In the genomic region with DNA sequence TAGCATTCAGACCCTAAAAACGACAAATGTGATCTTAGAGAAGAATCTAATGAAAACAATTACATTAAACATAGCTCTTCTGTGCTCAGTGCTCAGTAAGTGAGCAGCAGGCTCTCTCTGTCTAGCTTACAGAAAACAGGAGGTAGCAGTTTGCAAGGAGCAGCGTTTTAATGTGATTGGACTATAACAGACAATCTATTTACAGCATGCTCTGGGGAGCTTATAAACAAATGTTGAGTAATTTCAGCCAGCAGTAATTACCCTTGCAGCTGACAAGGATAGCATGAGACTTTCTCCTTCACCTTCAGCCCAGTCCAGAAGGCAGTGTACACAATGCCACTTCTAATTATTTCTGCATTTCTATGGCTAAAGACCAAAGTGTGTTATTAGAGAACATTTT, we compare ENCODE assay signal across 18 cellular contexts.
DNase-seq lines count a peak whose midpoint lies in the region; ATAC-seq and TF ChIP-seq lines count a peak whose summit lies in the region.
"Had no signal": no experiment of that assay in that cellular context is flagged by ENCODE, and none has a peak within 500 bp of the region (broad histone marks: within the 10 kb centered on the region; RNA-seq: fewer than 3 reads in every experiment).

No MANE protein-coding gene starts in this region.

- H3K56ac ChIP-seq in H9 (ENCODE audit: insufficient read length, low read depth, low read length): no peak overlapping the region

- peak; percentile 56 for ATAC-seq in GM19023 (IDR thresholded peaks at IDR 0.05; ENCODE audit: unreplicated experiment)
- ATAC-seq in stimulated activated effector memory CD8-positive, alpha-beta T cell treated with anti-CD3 and anti-CD28 coated beads, Interleukin-12 subunit alpha, Interleukin-12 subunit beta, amount 100 ng/mL, for 72 hours: no peak
- no peak for ATAC-seq in GM18505 (IDR thresholded peaks at IDR 0.05; ENCODE audit: unreplicated experiment)

- H3K9me3 ChIP-seq in WERI-Rb-1 (ENCODE audit: severe bottlenecking) (no peaks in the 10 kb centered on the region), neuronal stem cell (replicated peaks in 1 of 2; ENCODE audit: control insufficient read depth in 2 of 2, insufficient read depth in 1 of 2, low read depth in 1 of 2, low read length in 2 of 2) (no peaks in the 10 kb centered on the region), H9 (ENCODE audit: control insufficient read depth, low read depth, low read length) (no peaks in the 10 kb centered on the region)

- H2BK12ac ChIP-seq in neuronal stem cell (ENCODE audit: low read length) (no peak overlapping the region), H9 (ENCODE audit: insufficient read length, low read depth, low read length) (no peak overlapping the region)

- H2BK15ac ChIP-seq in neuronal stem cell (ENCODE audit: low read length): no peak overlapping the region
- no peak overlapping the region for H2BK15ac ChIP-seq in H9 (ENCODE audit: low read depth, low read length)

- H2AFZ ChIP-seq in neuronal stem cell (ENCODE audit: low read length) (peak overlapping the region; percentile 27), H9 (ENCODE audit: low read length) (no peak overlapping the region)

- no peaks in the 10 kb centered on the region for H3K9me3 Mint-ChIP-seq in H9
- peaks cover 4% of the 10 kb centered on the region for H3K9me3 Mint-ChIP-seq in stimulated activated effector memory CD8-positive, alpha-beta T cell treated with anti-CD3 and anti-CD28 coated beads, Interleukin-12 subunit alpha, Interleukin-12 subunit beta, amount 100 ng/mL, for 72 hours
- H3K9me3 Mint-ChIP-seq: activated CD4-positive, alpha-beta T cell treated with anti-CD3 and anti-CD28 coated beads, Interleukin-2, amount 10 ng/mL, durations not matched to agents 7 days and 5 days; naive B cell; stimulated activated naive CD8-positive, alpha-beta T cell treated with anti-CD3 and anti-CD28 coated beads, Interleukin-15, Interleukin-2, amounts not matched to agents 100 ng/mL and 50 ng/mL, for 24 hours had no signal

- no CpG with 5 or more reads among the region's 2 CpGs for WGBS in neuronal stem cell (ENCODE audit: extremely low coverage in 2 of 2, insufficient read length in 2 of 2, insufficient replicate concordance in 1 of 2), 2 donors
- no CpG with 5 or more reads among the region's 2 CpGs for WGBS in H9 (ENCODE audit: extremely low coverage, insufficient read length, low lambda C conversion rate)

- H2BK120ac ChIP-seq in neuronal stem cell (ENCODE audit: low read depth, low read length) (no peak overlapping the region), H9 (ENCODE audit: low read depth, low read length, poor library complexity, severe bottlenecking) (no peak overlapping the region)

- peak; percentile 95 for DNase-seq in NCI-H1436 treated with DMSO at 0.1 percent for 48 hours (lab: John Stamatoyannopoulos, UW)
- no peak for DNase-seq in WERI-Rb-1
- no peak for DNase-seq in neuronal stem cell (ENCODE audit: low spot score)
- DNase-seq in H9: no peak
- no peak for DNase-seq in stimulated activated effector memory CD8-positive, alpha-beta T cell treated with anti-CD3 and anti-CD28 coated beads, Interleukin-12 subunit alpha, Interleukin-12 subunit beta, amount 100 ng/mL, for 72 hours (ENCODE audit: low spot score in 2 of 2)
- DNase-seq: activated CD4-positive, alpha-beta T cell treated with anti-CD3 and anti-CD28 coated beads, Interleukin-2, amount 10 ng/mL, durations not matched to agents 7 days and 5 days; amniotic stem cell; dermis blood vessel endothelial cell; foreskin melanocyte; GOT3; kidney; naive B cell; right cardiac atrium; T-helper 1 cell had no signal

- no peak for TF ChIP-seq POLR2A in GM18505 (IDR thresholded peaks at IDR 0.05; ENCODE audit: borderline replicate concordance, extremely low read depth, insufficient read depth, insufficient read length)

- H4K20me1 ChIP-seq in H9 (ENCODE audit: control insufficient read depth, insufficient read depth, insufficient read length): no peaks in the 10 kb centered on the region

- H2BK20ac ChIP-seq in H9 (ENCODE audit: low read depth, low read length, poor library complexity, severe bottlenecking): no peak overlapping the region

- peak overlapping the region; percentile 12; the same call in 1 of the 2 replicates for H3K4me3 ChIP-seq in WERI-Rb-1 (ENCODE audit: low read depth, low read length)
- H3K4me3 ChIP-seq in neuronal stem cell (ENCODE audit: low read length in 2 of 2): no peak overlapping the region

- H4K91ac ChIP-seq in neuronal stem cell (ENCODE audit: low read depth, low read length, poor library complexity): no peak overlapping the region
- H4K91ac ChIP-seq in H9 (ENCODE audit: insufficient read length, low read depth, low read length): no peak overlapping the region

- TF ChIP-seq CTCF in WERI-Rb-1 (IDR thresholded peaks at IDR 0.05; ENCODE audit: low read depth, low read length): no peak
- no peak for TF ChIP-seq CTCF in H9 (conservative IDR thresholded peaks at IDR 0.05)

- no peaks in the 10 kb centered on the region for H3K27me3 Mint-ChIP-seq in H9 (ENCODE audit: low read depth)
- H3K27me3 Mint-ChIP-seq: activated CD4-positive, alpha-beta T cell treated with anti-CD3 and anti-CD28 coated beads, Interleukin-2, amount 10 ng/mL, durations not matched to agents 7 days and 5 days; stimulated activated naive CD8-positive, alpha-beta T cell treated with anti-CD3 and anti-CD28 coated beads, Interleukin-15, Interleukin-2, amounts not matched to agents 100 ng/mL and 50 ng/mL, for 24 hours had no signal

- no peak overlapping the region for H4K5ac ChIP-seq in H9 (ENCODE audit: insufficient read length, low read depth, low read length)

- no peaks in the 10 kb centered on the region for H3K23me2 ChIP-seq in H9 (ENCODE audit: insufficient read length, low read depth, low read length, poor library complexity, severe bottlenecking)

- H3K36me3 Mint-ChIP-seq in H9 (ENCODE audit: insufficient read depth in 1 of 3, low read depth in 3 of 3): no peaks in the 10 kb centered on the region
- H3K36me3 Mint-ChIP-seq in stimulated activated effector memory CD8-positive, alpha-beta T cell treated with anti-CD3 and anti-CD28 coated beads, Interleukin-12 subunit alpha, Interleukin-12 subunit beta, amount 100 ng/mL, for 72 hours: no peaks in the 10 kb centered on the region
- H3K36me3 Mint-ChIP-seq: CD14-positive monocyte, naive B cell had no signal

- no peaks in the 10 kb centered on the region for H3K27me3 ChIP-seq in WERI-Rb-1 (ENCODE audit: insufficient read depth, low read depth, severe bottlenecking)
- no peaks in the 10 kb centered on the region for H3K27me3 ChIP-seq in neuronal stem cell (ENCODE audit: control insufficient read depth in 3 of 3, insufficient read depth in 3 of 3, low read depth in 1 of 3, low read length in 3 of 3)
- no peaks in the 10 kb centered on the region for H3K27me3 ChIP-seq in H9 (ENCODE audit: insufficient read depth, low read length)

- no peak overlapping the region for H3K27ac Mint-ChIP-seq in H9
- no peak overlapping the region for H3K27ac Mint-ChIP-seq in stimulated activated effector memory CD8-positive, alpha-beta T cell treated with anti-CD3 and anti-CD28 coated beads, Interleukin-12 subunit alpha, Interleukin-12 subunit beta, amount 100 ng/mL, for 72 hours
- H3K27ac Mint-ChIP-seq: activated CD4-positive, alpha-beta T cell treated with anti-CD3 and anti-CD28 coated beads, Interleukin-2, amount 10 ng/mL, durations not matched to agents 7 days and 5 days; CD14-positive monocyte; naive B cell; stimulated activated naive CD8-positive, alpha-beta T cell treated with anti-CD3 and anti-CD28 coated beads, Interleukin-15, Interleukin-2, amounts not matched to agents 100 ng/mL and 50 ng/mL, for 24 hours had no signal

- H3K4me2 ChIP-seq in neuronal stem cell (ENCODE audit: insufficient read depth, low read length, poor library complexity, severe bottlenecking): no peak overlapping the region
- H3K4me2 ChIP-seq in H9 (ENCODE audit: insufficient read depth, insufficient read length, low read length): no peak overlapping the region

- H3K79me2 ChIP-seq in H9 (ENCODE audit: insufficient read depth, low read length): no peaks in the 10 kb centered on the region

- no peak overlapping the region for H3K14ac ChIP-seq in neuronal stem cell (ENCODE audit: low read length)
- no peak overlapping the region for H3K14ac ChIP-seq in H9 (ENCODE audit: insufficient read depth, low read length)

- no peak overlapping the region for H2AK5ac ChIP-seq in neuronal stem cell (ENCODE audit: low read depth, low read length)
- H2AK5ac ChIP-seq in H9 (ENCODE audit: insufficient read length, low read length): no peak overlapping the region

- peaks cover 10 to 16% of the 10 kb centered on the region in 2 donors for H3K4me1 ChIP-seq in neuronal stem cell (ENCODE audit: control insufficient read depth in 2 of 2, insufficient read depth in 1 of 2, low read depth in 1 of 2, low read length in 2 of 2)
- peaks cover 3% of the 10 kb centered on the region; the same call in 1 of the 2 replicates for H3K4me1 ChIP-seq in H9 (ENCODE audit: insufficient read depth, low read length)

- H3K23ac ChIP-seq in neuronal stem cell (ENCODE audit: low read depth, low read length, poor library complexity): no peak overlapping the region
- no peak overlapping the region for H3K23ac ChIP-seq in H9 (ENCODE audit: insufficient read length, low read depth, low read length)

- H3K36me3 ChIP-seq in WERI-Rb-1 (no peaks in the 10 kb centered on the region), neuronal stem cell (replicated peaks in 1 of 2; ENCODE audit: control insufficient read depth in 2 of 2, insufficient read depth in 2 of 2, low read length in 2 of 2) (no peaks in the 10 kb centered on the region)

- no peaks in the 10 kb centered on the region for H3K79me1 ChIP-seq in neuronal stem cell (ENCODE audit: low read depth, low read length)
- no peaks in the 10 kb centered on the region for H3K79me1 ChIP-seq in H9 (ENCODE audit: insufficient read depth, low read depth, low read length, poor library complexity, severe bottlenecking)

- peaks cover 7 to 12% of the 10 kb centered on the region in 2 experiments for H3K4me1 Mint-ChIP-seq in H9
- no peaks in the 10 kb centered on the region for H3K4me1 Mint-ChIP-seq in stimulated activated effector memory CD8-positive, alpha-beta T cell treated with anti-CD3 and anti-CD28 coated beads, Interleukin-12 subunit alpha, Interleukin-12 subunit beta, amount 100 ng/mL, for 72 hours
- H3K4me1 Mint-ChIP-seq: activated CD4-positive, alpha-beta T cell treated with anti-CD3 and anti-CD28 coated beads, Interleukin-2, amount 10 ng/mL, durations not matched to agents 7 days and 5 days; CD14-positive monocyte had no signal

- H3K18ac ChIP-seq in neuronal stem cell (ENCODE audit: low read length) (no peak overlapping the region), H9 (ENCODE audit: insufficient read length, low read depth, low read length) (no peak overlapping the region)

- no peak overlapping the region for H3K9ac ChIP-seq in neuronal stem cell (ENCODE audit: low read depth, low read length, poor library complexity)
- no peak overlapping the region for H3K9ac ChIP-seq in H9 (ENCODE audit: extremely low read depth, insufficient read length, low read length)

- H2BK5ac ChIP-seq in neuronal stem cell (ENCODE audit: low read length): no peak overlapping the region
- H2BK5ac ChIP-seq in H9 (ENCODE audit: insufficient read length, low read length): no peak overlapping the region

- H3K27ac ChIP-seq in WERI-Rb-1: no peak overlapping the region
- peak overlapping the region; percentile 7 for H3K27ac ChIP-seq in neuronal stem cell (replicated peaks; ENCODE audit: low read length)
- H3K27ac ChIP-seq in H9 (ENCODE audit: insufficient read length, low read depth, low read length): no peak overlapping the region

- H4K8ac ChIP-seq in neuronal stem cell (ENCODE audit: low read depth, low read length): no peak overlapping the region
- no peak overlapping the region for H4K8ac ChIP-seq in H9 (replicated peaks; ENCODE audit: insufficient read length, low read depth, low read length)

- no peak overlapping the region for H3T11ph ChIP-seq in H9 (ENCODE audit: low read length)

- no peak overlapping the region for H3K4me3 Mint-ChIP-seq in H9
- no peak overlapping the region for H3K4me3 Mint-ChIP-seq in stimulated activated effector memory CD8-positive, alpha-beta T cell treated with anti-CD3 and anti-CD28 coated beads, Interleukin-12 subunit alpha, Interleukin-12 subunit beta, amount 100 ng/mL, for 72 hours
- H3K4me3 Mint-ChIP-seq: activated CD4-positive, alpha-beta T cell treated with anti-CD3 and anti-CD28 coated beads, Interleukin-2, amount 10 ng/mL, durations not matched to agents 7 days and 5 days; CD14-positive monocyte; naive B cell; stimulated activated naive CD8-positive, alpha-beta T cell treated with anti-CD3 and anti-CD28 coated beads, Interleukin-15, Interleukin-2, amounts not matched to agents 100 ng/mL and 50 ng/mL, for 24 hours had no signal

- H3K4ac ChIP-seq in neuronal stem cell (ENCODE audit: low read length) (no peak overlapping the region), H9 (ENCODE audit: low read depth, low read length) (no peak overlapping the region)
